ENCODE assay signal across 1 cellular context in genomic region chr2:88355486-88355885, GRCh38.
TF ChIP-seq lines count a peak whose summit lies in the region.

No MANE protein-coding gene starts in this region.

TF ChIP-seq in GM23338, 12 proteins besides CTCF, POLR2A, EP300 and RAD21 (continued from another document):
- TF ChIP-seq ZNF462 (CRISPR knock-in tag; IDR thresholded peaks at IDR 0.05) (no peak), ZNF114 (CRISPR knock-in tag; IDR thresholded peaks at IDR 0.05) (no peak), JUNB (IDR thresholded peaks at IDR 0.05; ENCODE audit: unreplicated experiment) (no peak), ZNF331 (CRISPR knock-in tag; IDR thresholded peaks at IDR 0.05; ENCODE audit: low read depth) (no peak)
TF ChIP-seq in GM23338: peak in this region for 0.
